Comparison of ENCODE assay signal across 8 cellular contexts in the genomic region with DNA sequence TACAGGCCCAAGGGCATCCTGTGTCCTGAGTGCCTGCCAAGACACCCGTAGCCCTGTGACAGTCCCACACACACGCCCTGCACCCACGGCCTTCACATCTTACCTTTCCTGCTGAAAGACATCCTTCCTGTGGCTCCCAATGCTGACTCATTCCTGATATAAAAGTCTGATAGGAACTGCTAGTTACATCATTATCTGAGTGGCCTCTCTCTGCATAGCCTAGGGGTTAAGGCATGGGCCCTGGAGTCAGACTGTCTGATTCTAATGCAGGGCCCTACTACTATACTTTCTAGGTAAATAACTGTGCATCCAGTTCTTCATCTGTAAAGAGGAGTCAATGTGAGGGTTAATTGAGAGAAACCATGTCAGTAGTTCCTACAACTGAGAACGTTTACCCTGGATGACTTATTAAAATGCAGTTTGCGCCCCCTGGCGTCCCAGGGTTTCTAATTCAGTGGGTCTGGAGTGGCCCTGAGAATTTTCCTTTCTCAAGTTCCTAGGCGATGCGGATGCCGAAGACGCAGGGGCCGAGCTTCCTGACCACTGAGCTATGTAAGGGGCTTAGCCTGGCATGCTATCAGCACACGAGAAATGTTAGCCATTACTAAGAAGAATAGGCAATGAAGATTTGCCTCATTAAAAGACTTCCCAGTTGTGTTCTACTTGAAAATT. TPM values are rescaled to one million over a fixed set of nuclear protein-coding genes. Genes with fewer than 3 reads are reported as not detected.
DNase-seq lines count a peak whose midpoint lies in the region; ATAC-seq, FAIRE-seq and TF ChIP-seq lines count a peak whose summit lies in the region.

No MANE protein-coding gene starts in this region.

- POLR2A ChIA-PET in activated CD8-positive, alpha-beta T cell treated with anti-CD3 and anti-CD28 coated beads, Interleukin-2, amount 10 ng/mL, durations not matched to agents 7 days and 5 days (lab: Charles Lee) = no interaction called here
- POLR2A ChIA-PET in H1 (lab: Charles Lee; ENCODE audit: partially characterized antibody) = interaction anchor here (0.6 to 1.2 kb wide), 3 partner anchors 11 to 120 kb away, joined by 3 to 9 read pairs (median 4); no protein-coding TSS in a partner anchor

- TF ChIP-seq EP300 in H1 (IDR thresholded peaks at IDR 0.05; ENCODE audit: borderline replicate concordance in 1 of 2, low read depth in 2 of 2, low read length in 2 of 2) = no peak

- TF ChIP-seq POLR2A in H1 (IDR thresholded peaks at IDR 0.05; ENCODE audit: control extremely low read depth in 1 of 2, low read depth in 2 of 2, low read length in 2 of 2) = no peak

- H3K23me2 ChIP-seq in H1 (ENCODE audit: low read depth, low read length) = no peaks in the 10 kb centered on the region

- no peak overlapping the region for H3K4ac ChIP-seq in H1 (replicated peaks; ENCODE audit: insufficient read length, low read depth, low read length)

- H3K23ac ChIP-seq in H1 (ENCODE audit: insufficient read length) = no peak overlapping the region

- H3K27me3 Mint-ChIP-seq in activated CD8-positive, alpha-beta T cell treated with anti-CD3 and anti-CD28 coated beads, Interleukin-2, amount 10 ng/mL, durations not matched to agents 7 days and 5 days (ENCODE audit: low read depth) = peaks cover 11% of the 10 kb centered on the region

- no peaks in the 10 kb centered on the region for H3K36me3 Mint-ChIP-seq in activated CD8-positive, alpha-beta T cell treated with anti-CD3 and anti-CD28 coated beads, Interleukin-2, amount 10 ng/mL, durations not matched to agents 7 days and 5 days (ENCODE audit: low read depth)

- peak; percentile 76 for ATAC-seq in GM18909 (IDR thresholded peaks at IDR 0.05; ENCODE audit: poor library complexity, unreplicated experiment)
- peak; percentile 68 for ATAC-seq in HG03558 (IDR thresholded peaks at IDR 0.05; ENCODE audit: extremely low read depth, unreplicated experiment)
- peak; percentile 66 for ATAC-seq in activated CD8-positive, alpha-beta T cell treated with anti-CD3 and anti-CD28 coated beads, Interleukin-2, amount 10 ng/mL, durations not matched to agents 7 days and 5 days

- TF ChIP-seq CTCF in AG09309 (IDR thresholded peaks at IDR 0.05; ENCODE audit: control insufficient read depth, insufficient read depth, low read depth, low read length, missing control alignments) = peak; percentile 77
- TF ChIP-seq CTCF in H1 (IDR thresholded peaks at IDR 0.05; ENCODE audit: control extremely low read depth in 1 of 3, insufficient read depth in 1 of 3, low read depth in 1 of 3, low read length in 3 of 3) = peak; percentile 57 to 84 (median 79)

- H3K4me3 ChIP-seq in AG09309 (ENCODE audit: control insufficient read depth, low read depth, low read length) (no peak overlapping the region), H1 (ENCODE audit: extremely low read depth in 1 of 4, insufficient read depth in 2 of 4, low read depth in 3 of 4, low read length in 4 of 4) (no peak overlapping the region)

- no peak overlapping the region for H4K5ac ChIP-seq in H1 (ENCODE audit: insufficient read length, low read depth, low read length)

- H3K18ac ChIP-seq in H1 (ENCODE audit: extremely low read depth, low read length) = no peak overlapping the region

- 39% methylated on average over 12 of the region's 12 CpGs; no CpG with 5 or more reads in 1 of the 2 experiments for WGBS in H1 (ENCODE audit: extremely low coverage in 1 of 2, insufficient coverage in 1 of 2, insufficient read length in 1 of 2, insufficient replicate concordance in 2 of 2, low coverage in 1 of 2, low lambda C conversion rate in 2 of 2, missing lambda C conversion rate in 1 of 2), 2 experiments

- H4K8ac ChIP-seq in H1 (ENCODE audit: extremely low read depth, insufficient read depth, low read length) = no peak overlapping the region

- no peak overlapping the region for H2AK5ac ChIP-seq in H1 (ENCODE audit: low read depth, low read length)

- peak overlapping the region; percentile 52; the same call in 1 of the 2 replicates for H2BK12ac ChIP-seq in H1 (ENCODE audit: low read depth, low read length)

- TF ChIP-seq RAD21 in H1 (IDR thresholded peaks at IDR 0.05 in 1 of 2, conservative IDR thresholded peaks at IDR 0.05 in 1 of 2; ENCODE audit: low read depth in 2 of 2, low read length in 2 of 2) = peak; percentile 79 to 86

- H3K56ac ChIP-seq in H1 (replicated peaks; ENCODE audit: insufficient read length, low read depth, low read length) = no peak overlapping the region

- no peak overlapping the region for H3K27ac ChIP-seq in H1 (ENCODE audit: low read depth, low read length)

- no peaks in the 10 kb centered on the region for H3K36me3 ChIP-seq in H1 (ENCODE audit: control insufficient read depth in 2 of 4, insufficient read depth in 4 of 4, low read length in 3 of 4)

- CTCF ChIA-PET in activated CD8-positive, alpha-beta T cell treated with anti-CD3 and anti-CD28 coated beads, Interleukin-2, amount 10 ng/mL, durations not matched to agents 7 days and 5 days (lab: Charles Lee) = interaction anchor here (0.7 to 9.6 kb wide), 8 partner anchors 9 to 148 kb away, joined by 3 to 183 read pairs (median 3); no protein-coding TSS in a partner anchor
- CTCF ChIA-PET in H1 (lab: Charles Lee; ENCODE audit: partially characterized antibody) = interaction anchor here (0.7 to 16.9 kb wide), 29 partner anchors 8 to 268 kb away, joined by 3 to 541 read pairs (median 4); no protein-coding TSS in a partner anchor

- H2AFZ ChIP-seq in H1 (ENCODE audit: low read length) = peak overlapping the region; percentile 65

- H4K20me1 ChIP-seq in H1 (replicated peaks in 1 of 2; ENCODE audit: control insufficient read depth in 1 of 2, insufficient read depth in 2 of 2, low read length in 2 of 2) = no peaks in the 10 kb centered on the region

- no peak overlapping the region for H3K27ac Mint-ChIP-seq in activated CD8-positive, alpha-beta T cell treated with anti-CD3 and anti-CD28 coated beads, Interleukin-2, amount 10 ng/mL, durations not matched to agents 7 days and 5 days

- H3K9ac ChIP-seq in H1 (replicated peaks in 1 of 4; ENCODE audit: extremely low read depth in 1 of 4, low read depth in 3 of 4, low read length in 3 of 4) = no peak overlapping the region

- peaks cover 0 to 4% (median 0%) of the 10 kb centered on the region in 4 experiments; a peak in 2 of 7 replicates for H3K4me1 ChIP-seq in H1 (replicated peaks in 1 of 4; ENCODE audit: control insufficient read depth in 3 of 4, insufficient read depth in 4 of 4, low read length in 3 of 4)

- H2BK5ac ChIP-seq in H1 (ENCODE audit: low read depth, low read length) = no peak overlapping the region

- no peak overlapping the region for H3K4me2 ChIP-seq in H1 (ENCODE audit: insufficient read depth in 1 of 2, low read depth in 2 of 2, low read length in 2 of 2)

- no peaks in the 10 kb centered on the region for H3K9me3 Mint-ChIP-seq in activated CD8-positive, alpha-beta T cell treated with anti-CD3 and anti-CD28 coated beads, Interleukin-2, amount 10 ng/mL, durations not matched to agents 7 days and 5 days (ENCODE audit: insufficient read depth)

- H3K9me3 ChIP-seq in H1 (ENCODE audit: insufficient read depth in 2 of 2, low read depth in 1 of 2, low read length in 1 of 2) = no peaks in the 10 kb centered on the region

- no peak overlapping the region for H2BK120ac ChIP-seq in H1 (replicated peaks; ENCODE audit: low read depth, low read length)

- H3K4me1 Mint-ChIP-seq in activated CD8-positive, alpha-beta T cell treated with anti-CD3 and anti-CD28 coated beads, Interleukin-2, amount 10 ng/mL, durations not matched to agents 7 days and 5 days (ENCODE audit: low read depth) = peaks cover 13% of the 10 kb centered on the region

- DNase-seq in AG09309 (ENCODE audit: low read depth) (no peak), NCI-H82 treated with DMSO at 0.1 percent for 48 hours (lab: John Stamatoyannopoulos, UW; ENCODE audit: unreplicated experiment) (peak; percentile 38), H1 (ENCODE audit: low read depth in 1 of 2, low spot score in 2 of 2) (peak; percentile 82 to 88), midbrain (lab: John Stamatoyannopoulos, UW) (peak; percentile 71)
- DNase-seq in activated CD8-positive, alpha-beta T cell treated with anti-CD3 and anti-CD28 coated beads, Interleukin-2, amount 10 ng/mL, durations not matched to agents 7 days and 5 days = peak; percentile 74
- DNase-seq in stimulated activated CD8-positive, alpha-beta memory T cell treated with anti-CD3 and anti-CD28 coated beads, Interleukin-4, amount 100 ng/mL, for 1 hour (ENCODE audit: low read depth in 2 of 2, low spot score in 1 of 2) = peak; percentile 6 to 23

- no peaks in the 10 kb centered on the region for H3K79me2 ChIP-seq in H1 (ENCODE audit: control insufficient read depth in 1 of 2, insufficient read depth in 2 of 2, low read length in 2 of 2)

- no peak overlapping the region for H3K4me3 Mint-ChIP-seq in activated CD8-positive, alpha-beta T cell treated with anti-CD3 and anti-CD28 coated beads, Interleukin-2, amount 10 ng/mL, durations not matched to agents 7 days and 5 days

- H3K79me1 ChIP-seq in H1 (ENCODE audit: low read depth, low read length) = no peaks in the 10 kb centered on the region

- no peak overlapping the region for H3K14ac ChIP-seq in H1 (ENCODE audit: insufficient read length)

- peak; percentile 94 for FAIRE-seq in H1 (lab: Jason Lieb, UNC)

- no peaks in the 10 kb centered on the region; a peak in 1 of 7 replicates for H3K27me3 ChIP-seq in H1 (replicated peaks in 1 of 4; ENCODE audit: control insufficient read depth in 3 of 4, extremely low read depth in 1 of 4, insufficient read depth in 3 of 4, low read length in 3 of 4)

- no peak overlapping the region for H2BK20ac ChIP-seq in H1 (ENCODE audit: low read length)

- H2BK15ac ChIP-seq in H1 (ENCODE audit: low read length) = peak overlapping the region; percentile 34

- no peak overlapping the region for H4K91ac ChIP-seq in H1 (replicated peaks; ENCODE audit: insufficient read length, low read length)

TF ChIP-seq in H1, 55 proteins besides CTCF, POLR2A, EP300 and RAD21 (continues in another document):
- TF ChIP-seq CHD2 (IDR thresholded peaks at IDR 0.05; ENCODE audit: low read length) (no peak), KDM5A (IDR thresholded peaks at IDR 0.05; ENCODE audit: low read length) (no peak), KDM1A (IDR thresholded peaks at IDR 0.05; ENCODE audit: borderline replicate concordance, low read length) (no peak), TAF1 (IDR thresholded peaks at IDR 0.05; ENCODE audit: low read depth, low read length) (no peak)

RNA-seq across cellular contexts. Expression of gene GPR45, which starts 6.0 kb away (rescaled TPM):
- total RNA-seq in activated CD8-positive, alpha-beta T cell treated with anti-CD3 and anti-CD28 coated beads, Interleukin-2, amount 10 ng/mL, durations not matched to agents 7 days and 5 days = not detected
- not detected in 2 replicates for total RNA-seq in H1 (2021; fragmentation: NEBNext Ultra II Directional; extraction: Animal tissue kit (Norgen Biotek cat#: 25700))
- 0.21 TPM in 1 of 2 replicates, not detected in the other for polyA plus RNA-seq in H1 (2011; rRNA removed)
- 0.13 TPM for polyA plus RNA-seq in H1 (2011; cell fraction: cytosol; rRNA removed)
- 0.09 TPM for polyA plus RNA-seq in H1 (2011; cell fraction: nucleus; rRNA removed)
- polyA plus RNA-seq in H1 (2012, experiment 1 of 2) = 0.19 TPM in 1 of 4 replicates, not detected in the others
- not detected for polyA plus RNA-seq in H1 (2012, experiment 2 of 2)
- polyA plus RNA-seq in H1 (2013, experiment 1 of 2) = 0.18 TPM
- polyA plus RNA-seq in H1 (2013, experiment 2 of 2) = 0.22 TPM
- polyA minus RNA-seq in H1 (2011; rRNA and poly(A)+ RNA removed) = not detected in 2 replicates
- not detected for polyA minus RNA-seq in H1 (2011; cell fraction: cytosol; rRNA and poly(A)+ RNA removed)
- not detected for polyA minus RNA-seq in H1 (2011; cell fraction: nucleus; rRNA and poly(A)+ RNA removed)
